ENCODE assay signal across 1 cellular context in the genomic region with DNA sequence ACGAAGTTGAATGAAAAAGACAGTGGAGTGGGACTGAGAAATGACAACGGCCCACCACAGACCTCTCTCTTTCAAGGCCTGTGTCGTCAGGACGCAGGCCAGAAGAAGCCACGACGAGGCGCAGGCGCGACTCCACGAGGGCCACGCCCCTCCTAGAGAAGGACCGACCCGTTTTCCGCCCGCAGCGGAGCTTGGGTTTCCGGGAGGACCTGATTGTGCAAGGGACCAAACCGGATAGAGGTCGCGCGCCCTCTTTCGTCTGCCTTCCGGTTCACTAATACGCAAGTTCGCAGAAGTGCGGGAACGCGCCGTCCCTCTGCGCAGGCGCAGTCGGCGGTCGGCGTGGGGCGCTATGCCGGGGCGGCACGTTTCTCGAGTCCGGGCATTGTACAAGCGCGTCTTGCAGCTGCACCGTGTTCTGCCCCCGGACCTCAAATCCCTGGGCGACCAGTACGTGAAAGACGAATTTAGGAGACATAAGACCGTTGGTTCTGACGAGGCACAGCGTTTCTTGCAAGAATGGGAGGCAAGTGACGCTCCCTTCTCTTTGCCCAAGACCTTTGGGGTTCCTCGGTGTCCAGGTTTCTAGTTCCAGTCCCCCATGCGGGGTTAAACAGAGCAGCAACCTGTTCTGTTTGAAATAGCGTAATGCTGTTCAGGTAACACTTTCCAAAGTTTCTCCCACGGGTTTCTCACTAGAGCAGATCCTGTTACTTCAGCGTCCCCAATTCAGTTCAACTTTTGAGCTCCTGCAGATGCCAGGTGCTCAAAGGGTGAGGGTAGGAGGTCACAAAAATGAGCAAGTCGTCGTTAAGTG.
TF ChIP-seq lines count a peak whose summit lies in the region.

TSS of gene SDHAF3 (plus strand) at position 327 of the 817 bp plus-strand sequence. CDS start at position 353, 26 bp downstream.

TF ChIP-seq in GM12878, 131 proteins besides CTCF, POLR2A, EP300 and RAD21 (continued from another document and continues in another):
- TF ChIP-seq, protein P1, sequence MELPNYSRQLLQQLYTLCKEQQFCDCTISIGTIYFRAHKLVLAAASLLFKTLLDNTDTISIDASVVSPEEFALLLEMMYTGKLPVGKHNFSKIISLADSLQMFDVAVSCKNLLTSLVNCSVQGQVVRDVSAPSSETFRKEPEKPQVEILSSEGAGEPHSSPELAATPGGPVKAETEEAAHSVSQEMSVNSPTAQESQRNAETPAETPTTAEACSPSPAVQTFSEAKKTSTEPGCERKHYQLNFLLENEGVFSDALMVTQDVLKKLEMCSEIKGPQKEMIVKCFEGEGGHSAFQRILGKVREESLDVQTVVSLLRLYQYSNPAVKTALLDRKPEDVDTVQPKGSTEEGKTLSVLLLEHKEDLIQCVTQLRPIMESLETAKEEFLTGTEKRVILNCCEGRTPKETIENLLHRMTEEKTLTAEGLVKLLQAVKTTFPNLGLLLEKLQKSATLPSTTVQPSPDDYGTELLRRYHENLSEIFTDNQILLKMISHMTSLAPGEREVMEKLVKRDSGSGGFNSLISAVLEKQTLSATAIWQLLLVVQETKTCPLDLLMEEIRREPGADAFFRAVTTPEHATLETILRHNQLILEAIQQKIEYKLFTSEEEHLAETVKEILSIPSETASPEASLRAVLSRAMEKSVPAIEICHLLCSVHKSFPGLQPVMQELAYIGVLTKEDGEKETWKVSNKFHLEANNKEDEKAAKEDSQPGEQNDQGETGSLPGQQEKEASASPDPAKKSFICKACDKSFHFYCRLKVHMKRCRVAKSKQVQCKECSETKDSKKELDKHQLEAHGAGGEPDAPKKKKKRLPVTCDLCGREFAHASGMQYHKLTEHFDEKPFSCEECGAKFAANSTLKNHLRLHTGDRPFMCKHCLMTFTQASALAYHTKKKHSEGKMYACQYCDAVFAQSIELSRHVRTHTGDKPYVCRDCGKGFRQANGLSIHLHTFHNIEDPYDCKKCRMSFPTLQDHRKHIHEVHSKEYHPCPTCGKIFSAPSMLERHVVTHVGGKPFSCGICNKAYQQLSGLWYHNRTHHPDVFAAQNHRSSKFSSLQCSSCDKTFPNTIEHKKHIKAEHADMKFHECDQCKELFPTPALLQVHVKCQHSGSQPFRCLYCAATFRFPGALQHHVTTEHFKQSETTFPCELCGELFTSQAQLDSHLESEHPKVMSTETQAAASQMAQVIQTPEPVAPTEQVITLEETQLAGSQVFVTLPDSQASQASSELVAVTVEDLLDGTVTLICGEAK (IDR thresholded peaks at IDR 0.05; ENCODE audit: borderline replicate concordance) = peak; percentile 98
- TF ChIP-seq, protein P2, sequence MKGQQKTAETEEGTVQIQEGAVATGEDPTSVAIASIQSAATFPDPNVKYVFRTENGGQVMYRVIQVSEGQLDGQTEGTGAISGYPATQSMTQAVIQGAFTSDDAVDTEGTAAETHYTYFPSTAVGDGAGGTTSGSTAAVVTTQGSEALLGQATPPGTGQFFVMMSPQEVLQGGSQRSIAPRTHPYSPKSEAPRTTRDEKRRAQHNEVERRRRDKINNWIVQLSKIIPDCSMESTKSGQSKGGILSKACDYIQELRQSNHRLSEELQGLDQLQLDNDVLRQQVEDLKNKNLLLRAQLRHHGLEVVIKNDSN (IDR thresholded peaks at IDR 0.05; ENCODE audit: borderline replicate concordance, extremely low read length, insufficient read depth, low read depth, low read length) = no peak
- TF ChIP-seq CHD1 (IDR thresholded peaks at IDR 0.05; ENCODE audit: low read depth, low read length) (no peak), PAX8 (IDR thresholded peaks at IDR 0.05) (no peak), ZBED1 (IDR thresholded peaks at IDR 0.05; ENCODE audit: borderline replicate concordance) (0 out of 2 replicates have a peak, but pooled peaks have one; percentile 62), NFXL1 (IDR thresholded peaks at IDR 0.05; ENCODE audit: borderline replicate concordance) (no peak), ZNF384 (IDR thresholded peaks at IDR 0.05; ENCODE audit: borderline replicate concordance, low read depth, low read length) (no peak), CBX5 (IDR thresholded peaks at IDR 0.05; ENCODE audit: low read depth) (peak; percentile 98), IRF4 (IDR thresholded peaks at IDR 0.05; ENCODE audit: low read depth, low read length) (peak; percentile 60; the same call in 1 of the 2 replicates), CEBPB (IDR thresholded peaks at IDR 0.05; ENCODE audit: borderline replicate concordance in 1 of 2, low read depth in 2 of 2, low read length in 2 of 2) (peak in 1 of 2 experiments; percentile 78; a peak in 1 of 4 replicates), TARDBP (IDR thresholded peaks at IDR 0.05; ENCODE audit: borderline replicate concordance) (no peak), BHLHE40 (IDR thresholded peaks at IDR 0.05; ENCODE audit: borderline replicate concordance in 1 of 2, low read depth in 2 of 2, low read length in 1 of 2) (peak; percentile 97 to 98), SPI1 (IDR thresholded peaks at IDR 0.05; ENCODE audit: borderline replicate concordance, insufficient read depth, low read depth, low read length) (no peak), TCF3 (IDR thresholded peaks at IDR 0.05; ENCODE audit: borderline replicate concordance, insufficient read depth, low read depth, low read length) (peak; percentile 27; the same call in 1 of the 2 replicates), SUZ12 (IDR thresholded peaks at IDR 0.05; ENCODE audit: unreplicated experiment) (no peak), MTA2 (IDR thresholded peaks at IDR 0.05; ENCODE audit: low read depth) (no peak), SUPT20H (IDR thresholded peaks at IDR 0.05; ENCODE audit: borderline replicate concordance, control insufficient read depth, low read depth, low read length) (no peak), IKZF1 (conservative IDR thresholded peaks at IDR 0.05) (peak; percentile 85), WRNIP1 (IDR thresholded peaks at IDR 0.05; ENCODE audit: borderline replicate concordance, low read depth, low read length) (no peak), MXI1 (IDR thresholded peaks at IDR 0.05; ENCODE audit: low read depth, low read length) (peak; percentile 63; the same call in 1 of the 2 replicates), ZNF622 (IDR thresholded peaks at IDR 0.05) (no peak), FOS (IDR thresholded peaks at IDR 0.05; ENCODE audit: borderline replicate concordance, extremely low read depth, insufficient read length) (no peak), RUNX3 (IDR thresholded peaks at IDR 0.05; ENCODE audit: low read length) (peak; percentile 80), MAX (IDR thresholded peaks at IDR 0.05; ENCODE audit: low read depth, low read length) (no peak), IKZF2 (IDR thresholded peaks at IDR 0.05) (0 out of 4 replicates have a peak, but pooled peaks of 1 of the 2 experiments have one; percentile 25), SRF (IDR thresholded peaks at IDR 0.05; ENCODE audit: low read depth in 2 of 2, low read length in 2 of 2) (peak in 1 of 2 experiments; percentile 79; a peak in 3 of 4 replicates), MYB (IDR thresholded peaks at IDR 0.05; ENCODE audit: borderline replicate concordance, low read depth, low read length) (0 out of 2 replicates have a peak, but pooled peaks have one; percentile 16), KAT2A (conservative IDR thresholded peaks at IDR 0.05; ENCODE audit: control insufficient read depth, low read depth, low read length) (no peak), YY1 (IDR thresholded peaks at IDR 0.05; ENCODE audit: low read depth, low read length) (peak; percentile 87), BMI1 (IDR thresholded peaks at IDR 0.05; ENCODE audit: borderline replicate concordance) (no peak), CHD2 (IDR thresholded peaks at IDR 0.05; ENCODE audit: borderline replicate concordance, low read depth, low read length) (peak; percentile 65; the same call in 1 of the 2 replicates), NR2F1 (conservative IDR thresholded peaks at IDR 0.05) (peak; percentile 56), SIX5 (IDR thresholded peaks at IDR 0.05; ENCODE audit: low read depth, low read length, severe bottlenecking) (peak; percentile 66), SMC3 (IDR thresholded peaks at IDR 0.05; ENCODE audit: borderline replicate concordance, low read length) (no peak), NFIC (IDR thresholded peaks at IDR 0.05; ENCODE audit: low read depth, low read length) (no peak), ZBTB11 (CRISPR knock-in tag; IDR thresholded peaks at IDR 0.05) (peak; percentile 89), REST (IDR thresholded peaks at IDR 0.05; ENCODE audit: low read depth, low read length) (no peak), ZZZ3 (IDR thresholded peaks at IDR 0.05; ENCODE audit: control insufficient read depth, insufficient read length, low read depth) (no peak), BACH1 (IDR thresholded peaks at IDR 0.05; ENCODE audit: borderline replicate concordance) (no peak), ASH2L (IDR thresholded peaks at IDR 0.05; ENCODE audit: borderline replicate concordance, low read depth) (peak; percentile 96; the same call in 1 of the 2 replicates), ATF7 (IDR thresholded peaks at IDR 0.05; ENCODE audit: low read depth) (no peak)
- TF ChIP-seq, protein P3, sequence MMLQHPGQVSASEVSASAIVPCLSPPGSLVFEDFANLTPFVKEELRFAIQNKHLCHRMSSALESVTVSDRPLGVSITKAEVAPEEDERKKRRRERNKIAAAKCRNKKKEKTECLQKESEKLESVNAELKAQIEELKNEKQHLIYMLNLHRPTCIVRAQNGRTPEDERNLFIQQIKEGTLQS (IDR thresholded peaks at IDR 0.05; ENCODE audit: borderline replicate concordance, extremely low read depth, low read depth, low read length) = no peak
- TF ChIP-seq, protein P4, sequence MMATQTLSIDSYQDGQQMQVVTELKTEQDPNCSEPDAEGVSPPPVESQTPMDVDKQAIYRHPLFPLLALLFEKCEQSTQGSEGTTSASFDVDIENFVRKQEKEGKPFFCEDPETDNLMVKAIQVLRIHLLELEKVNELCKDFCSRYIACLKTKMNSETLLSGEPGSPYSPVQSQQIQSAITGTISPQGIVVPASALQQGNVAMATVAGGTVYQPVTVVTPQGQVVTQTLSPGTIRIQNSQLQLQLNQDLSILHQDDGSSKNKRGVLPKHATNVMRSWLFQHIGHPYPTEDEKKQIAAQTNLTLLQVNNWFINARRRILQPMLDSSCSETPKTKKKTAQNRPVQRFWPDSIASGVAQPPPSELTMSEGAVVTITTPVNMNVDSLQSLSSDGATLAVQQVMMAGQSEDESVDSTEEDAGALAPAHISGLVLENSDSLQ (IDR thresholded peaks at IDR 0.05) = peak; percentile 69
- TF ChIP-seq, protein P5, sequence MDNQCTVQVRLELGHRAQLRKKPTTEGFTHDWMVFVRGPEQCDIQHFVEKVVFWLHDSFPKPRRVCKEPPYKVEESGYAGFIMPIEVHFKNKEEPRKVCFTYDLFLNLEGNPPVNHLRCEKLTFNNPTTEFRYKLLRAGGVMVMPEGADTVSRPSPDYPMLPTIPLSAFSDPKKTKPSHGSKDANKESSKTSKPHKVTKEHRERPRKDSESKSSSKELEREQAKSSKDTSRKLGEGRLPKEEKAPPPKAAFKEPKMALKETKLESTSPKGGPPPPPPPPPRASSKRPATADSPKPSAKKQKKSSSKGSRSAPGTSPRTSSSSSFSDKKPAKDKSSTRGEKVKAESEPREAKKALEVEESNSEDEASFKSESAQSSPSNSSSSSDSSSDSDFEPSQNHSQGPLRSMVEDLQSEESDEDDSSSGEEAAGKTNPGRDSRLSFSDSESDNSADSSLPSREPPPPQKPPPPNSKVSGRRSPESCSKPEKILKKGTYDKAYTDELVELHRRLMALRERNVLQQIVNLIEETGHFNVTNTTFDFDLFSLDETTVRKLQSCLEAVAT (IDR thresholded peaks at IDR 0.05) = peak; percentile 72; the same call in 1 of the 2 replicates
